ENCODE assay signal across 8 cellular contexts in genomic region chr14:75561013-75561432, GRCh38. TPM values are rescaled to one million over a fixed set of nuclear protein-coding genes. Genes with fewer than 3 reads are reported as not detected.
A peak's percentile ranks its signal among the peaks of the same experiment; 100 is the strongest.
DNase-seq lines count a peak whose midpoint lies in the region; ATAC-seq and TF ChIP-seq lines count a peak whose summit lies in the region.

No MANE protein-coding gene starts in this region.

- H3K9me3 Mint-ChIP-seq in activated naive CD8-positive, alpha-beta T cell (ENCODE audit: low read depth) = no peaks in the 10 kb centered on the region
- H3K9me3 Mint-ChIP-seq in activated naive CD8-positive, alpha-beta T cell treated with anti-CD3 and anti-CD28 coated beads for 36 hours = peaks cover 1% of the 10 kb centered on the region

- peak overlapping the region; percentile 91 for H3K27ac Mint-ChIP-seq in activated naive CD8-positive, alpha-beta T cell
- no peak overlapping the region for H3K27ac Mint-ChIP-seq in activated naive CD8-positive, alpha-beta T cell treated with anti-CD3 and anti-CD28 coated beads for 36 hours

- peaks cover 50% of the 10 kb centered on the region for H3K4me1 Mint-ChIP-seq in activated naive CD8-positive, alpha-beta T cell (ENCODE audit: low read depth)
- peaks cover 49% of the 10 kb centered on the region for H3K4me1 Mint-ChIP-seq in activated naive CD8-positive, alpha-beta T cell treated with anti-CD3 and anti-CD28 coated beads for 36 hours

- H3K36me3 ChIP-seq in ascending aorta = no peaks in the 10 kb centered on the region

- H3K27me3 ChIP-seq in ascending aorta = no peaks in the 10 kb centered on the region

- DNase-seq in activated naive CD8-positive, alpha-beta T cell treated with anti-CD3 and anti-CD28 coated beads for 36 hours = no peak
- DNase-seq in LoVo (ENCODE audit: low spot score) (peak; percentile 85), SHP77 (lab: John Stamatoyannopoulos, UW) (peak; percentile 59 to 65), ascending aorta (ENCODE audit: low spot score in 2 of 2) (peak in 1 of 2 donors; percentile 68), left ventricle myocardium superior (peak; percentile 72), renal cortical epithelial cell (ENCODE audit: low read depth) (peak; percentile 84)

- no peaks in the 10 kb centered on the region for H3K4me1 ChIP-seq in ascending aorta

- peak; percentile 94 for ATAC-seq in left ventricle myocardium superior
- no peak for ATAC-seq in GM19452 (IDR thresholded peaks at IDR 0.05; ENCODE audit: unreplicated experiment)

- H3K27ac ChIP-seq in ascending aorta = no peak overlapping the region

- peaks cover 8% of the 10 kb centered on the region for H3K36me3 Mint-ChIP-seq in activated naive CD8-positive, alpha-beta T cell
- H3K36me3 Mint-ChIP-seq in activated naive CD8-positive, alpha-beta T cell treated with anti-CD3 and anti-CD28 coated beads for 36 hours = peaks cover 3% of the 10 kb centered on the region

- intact Hi-C loops in ascending aorta (cut with DNase I) = no loop called here
- intact Hi-C loops in left ventricle myocardium superior (cut with micrococcal nuclease) = no loop called here

- H3K4me3 ChIP-seq in ascending aorta = no peak overlapping the region

- peak; percentile 53 to 78 (median 54) for TF ChIP-seq CTCF in ascending aorta (IDR thresholded peaks at IDR 0.05)

- no peaks in the 10 kb centered on the region for H3K27me3 Mint-ChIP-seq in activated naive CD8-positive, alpha-beta T cell
- H3K27me3 Mint-ChIP-seq in activated naive CD8-positive, alpha-beta T cell treated with anti-CD3 and anti-CD28 coated beads for 36 hours = no peaks in the 10 kb centered on the region

- H3K4me3 Mint-ChIP-seq in activated naive CD8-positive, alpha-beta T cell = peak overlapping the region; percentile 49
- H3K4me3 Mint-ChIP-seq in activated naive CD8-positive, alpha-beta T cell treated with anti-CD3 and anti-CD28 coated beads for 36 hours = no peak overlapping the region

- H3K9me3 ChIP-seq in ascending aorta = no peaks in the 10 kb centered on the region

RNA-seq across cellular contexts. Expression of gene FLVCR2, which starts 17.4 kb away (rescaled TPM):
- under 1 TPM; 0.64 to 0.78 TPM for total RNA-seq in activated naive CD8-positive, alpha-beta T cell treated with anti-CD3 and anti-CD28 coated beads for 36 hours
- total RNA-seq in ascending aorta = 3.4 TPM
- 5.6 TPM for total RNA-seq in left ventricle myocardium superior
- 1.2 and 3.4 TPM in 2 replicates for total RNA-seq in renal cortical epithelial cell

RNA-seq across cellular contexts. Expression of gene BATF, which starts 38.8 kb away (rescaled TPM):
- total RNA-seq in activated naive CD8-positive, alpha-beta T cell treated with anti-CD3 and anti-CD28 coated beads for 36 hours = 10 to 100 TPM; 46.2 to 47.9 TPM
- total RNA-seq in ascending aorta = not detected
- 0.74 TPM for total RNA-seq in left ventricle myocardium superior
- not detected in 2 replicates for total RNA-seq in renal cortical epithelial cell

Comparison
In these comparisons a context has a peak if more than half of its experiments do, and no peak if none do; other contexts are left out.
1. RNA of gene BATF, which starts 38.8 kb away (total RNA-seq): 46.2 to 47.9 TPM in activated naive CD8-positive, alpha-beta T cell treated with anti-CD3 and anti-CD28 coated beads for 36 hours; 0.74 TPM in left ventricle myocardium superior (single experiment), not detected in ascending aorta (single experiment) and not detected in renal cortical epithelial cell; every median in the first group is over 10 times any median in the second.